22 cellular contexts compared by ENCODE assay signal in genomic region chr11:82089426-82089825, GRCh38.
"Had no signal": no experiment of that assay in that cellular context is flagged by ENCODE, and none has a peak within 500 bp of the region (broad histone marks: within the 10 kb centered on the region; RNA-seq: fewer than 3 reads in every experiment).

No MANE protein-coding gene starts in this region.

- H3K9me3 ChIP-seq: esophagus muscularis mucosa, gastroesophageal sphincter, heart left ventricle, left lung, lower lobe of right lung, mucosa of descending colon had no signal

- H3K4me1 ChIP-seq: esophagus muscularis mucosa, foreskin keratinocyte, gastroesophageal sphincter, heart left ventricle, left lung, lower lobe of right lung had no signal

- H3K27me3 ChIP-seq: dorsolateral prefrontal cortex, esophagus muscularis mucosa, foreskin keratinocyte, gastroesophageal sphincter, heart left ventricle, hepatocyte, left lung had no signal

- H3K36me3 ChIP-seq: esophagus muscularis mucosa, gastroesophageal sphincter, heart left ventricle, left lung, lower lobe of right lung had no signal

- DNase-seq: cortex of kidney; dorsolateral prefrontal cortex; effector CD4-positive, alpha-beta T cell; effector memory CD4-positive, alpha-beta T cell; foreskin keratinocyte; heart left ventricle; hypothalamus; immature natural killer cell; islet precursor cell; kidney; kidney glomerular epithelial cell; left colon; left lung; left ventricle myocardium superior; lower lobe of right lung; mesenchymal stem cell; mucosa of descending colon; naive B cell; naive thymus-derived CD8-positive, alpha-beta T cell had no signal

- H3K4me2 ChIP-seq: hepatocyte had no signal

- H3K4me3 ChIP-seq: dorsolateral prefrontal cortex, esophagus muscularis mucosa, gastroesophageal sphincter, heart left ventricle, hepatocyte, left lung, lower lobe of right lung, mucosa of descending colon had no signal

- H3K27ac ChIP-seq: dorsolateral prefrontal cortex, esophagus muscularis mucosa, foreskin keratinocyte, gastroesophageal sphincter, heart left ventricle, hepatocyte, left lung, lower lobe of right lung had no signal
